1 cellular context compared by ENCODE assay signal in genomic region chr1:23210351-23210785, GRCh38.
A peak's percentile ranks its signal among the peaks of the same experiment; 100 is the strongest.
TF ChIP-seq lines count a peak whose summit lies in the region.

No MANE protein-coding gene starts in this region.

TF ChIP-seq in HepG2, 621 proteins besides CTCF, POLR2A, EP300 and RAD21 (continued from another document):
- no peak for TF ChIP-seq NR2C2 (CRISPR knock-in tag; IDR thresholded peaks at IDR 0.05; ENCODE audit: borderline replicate concordance)
- no peak for TF ChIP-seq ZNF256 (CRISPR knock-in tag; conservative IDR thresholded peaks at IDR 0.05)
- TF ChIP-seq STAG1 (CRISPR knock-in tag; IDR thresholded peaks at IDR 0.05) = peak; percentile 67
- TF ChIP-seq SMC3 (IDR thresholded peaks at IDR 0.05; ENCODE audit: low read length) = peak; percentile 18; the same call in 1 of the 2 replicates
- peak; percentile 83 for TF ChIP-seq ZNF768 (CRISPR knock-in tag; IDR thresholded peaks at IDR 0.05)
- TF ChIP-seq E2F2 (CRISPR knock-in tag; IDR thresholded peaks at IDR 0.05; ENCODE audit: borderline replicate concordance) = no peak
- TF ChIP-seq ZNF20 (CRISPR knock-in tag; IDR thresholded peaks at IDR 0.05) = no peak
TF ChIP-seq in HepG2: peak in this region for 3.
